In genomic region chr20:11332376-11332775, GRCh38 we compare ENCODE assay signal across 26 cellular contexts.
"Had no signal": no experiment of that assay in that cellular context is flagged by ENCODE, and none has a peak within 500 bp of the region (broad histone marks: within the 10 kb centered on the region; RNA-seq: fewer than 3 reads in every experiment).

No MANE protein-coding gene starts in this region.

- H3K36me3 ChIP-seq: colonic mucosa, esophagus squamous epithelium, spleen, uterus had no signal

- H3K4me3 ChIP-seq: body of pancreas, colonic mucosa, dorsolateral prefrontal cortex, esophagus squamous epithelium, lung, spleen, testis, uterus had no signal

- H3K27me3 ChIP-seq: body of pancreas, colonic mucosa, esophagus squamous epithelium, spleen, testis, uterus had no signal

- H3K4me1 ChIP-seq: body of pancreas, colonic mucosa, spleen, testis, uterus had no signal

- DNase-seq: activated CD4-positive, alpha-beta T cell treated with anti-CD3 and anti-CD28 coated beads for 1 hour; activated CD4-positive, alpha-beta T cell treated with anti-CD3 and anti-CD28 coated beads, Interleukin-2, amount 50 U/mL, for 1 hour; activated CD8-positive, alpha-beta T cell treated with anti-CD3 and anti-CD28 coated beads, Interleukin-2, amount 10 ng/mL, durations not matched to agents 7 days and 5 days; activated gamma-delta T cell treated with Interleukin-2 at 50 U/mL for 16 hours; amniotic stem cell; body of pancreas; central memory CD4-positive, alpha-beta T cell; colonic mucosa; dorsolateral prefrontal cortex; effector memory CD8-positive, alpha-beta T cell; esophagus squamous epithelium; foreskin fibroblast; kidney; naive thymus-derived CD4-positive, alpha-beta T cell; occipital lobe; retina; spleen; stimulated activated CD4-positive, alpha-beta T cell treated with anti-CD3 and anti-CD28 coated beads, Interleukin-4, amount 100 ng/mL, for 1 hour; stimulated activated naive CD4-positive, alpha-beta T cell; T-helper 9 cell; testis; trophoblast cell; uterus had no signal

- H3K9me3 ChIP-seq: body of pancreas, colonic mucosa, esophagus squamous epithelium, testis, uterus had no signal

- ATAC-seq: activated CD8-positive, alpha-beta T cell treated with anti-CD3 and anti-CD28 coated beads, Interleukin-2, amount 10 ng/mL, durations not matched to agents 7 days and 5 days; activated naive CD4-positive, alpha-beta T cell treated with anti-CD3 and anti-CD28 coated beads, Interleukin-2, amount 50 U/mL, for 72 hours; body of pancreas; effector memory CD8-positive, alpha-beta T cell; left lobe of liver; naive thymus-derived CD4-positive, alpha-beta T cell had no signal
